In the genomic region with DNA sequence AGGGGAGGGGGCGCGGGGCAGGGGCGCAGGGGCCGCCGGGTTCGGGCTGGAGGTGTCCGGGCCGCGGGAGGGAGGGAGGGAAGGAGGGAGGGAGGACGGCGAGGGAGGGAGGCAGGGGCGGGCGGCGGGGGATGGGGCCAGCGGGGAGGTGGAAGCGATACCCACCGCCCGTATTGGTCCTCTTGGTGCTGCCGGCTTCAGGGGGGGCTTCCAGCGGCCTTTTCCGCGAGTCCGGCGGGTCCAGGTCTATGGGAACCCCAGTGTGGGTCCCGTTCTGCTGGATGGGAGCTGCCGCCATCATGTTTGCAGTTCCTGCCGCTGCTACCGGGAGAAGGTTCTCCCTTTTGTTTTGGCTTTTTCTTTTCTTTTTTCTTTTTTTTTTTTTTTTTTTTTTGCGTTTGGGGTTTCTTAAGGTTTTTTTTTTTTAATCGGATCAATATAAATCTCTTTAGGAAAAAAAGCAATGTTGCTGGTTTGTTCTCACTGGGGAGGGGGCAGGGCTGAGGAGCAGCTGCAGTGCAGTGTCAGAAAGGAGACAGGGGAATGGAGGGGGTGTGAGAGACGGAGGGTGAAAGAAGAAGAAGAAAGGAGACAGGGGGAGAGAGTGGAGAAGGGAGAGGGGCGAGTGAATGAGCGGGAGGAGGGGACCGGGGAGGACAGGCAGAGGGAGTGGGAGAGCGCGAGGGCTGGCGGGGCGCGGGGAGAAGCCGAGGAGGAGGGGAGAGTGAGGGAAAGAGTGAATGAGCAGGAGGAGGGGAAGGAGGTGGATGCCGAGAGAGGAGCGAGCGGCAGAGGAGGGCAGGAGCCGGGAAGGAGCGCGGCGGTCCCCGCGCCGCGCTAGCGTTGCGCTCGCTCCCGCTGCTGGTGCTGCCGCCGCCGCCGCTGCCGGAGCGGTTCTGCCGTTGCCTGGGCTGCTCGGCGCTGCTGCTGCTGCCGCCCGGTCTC, we compare ENCODE assay signal across 1 cellular context.
TF ChIP-seq lines count a peak whose summit lies in the region.

A gene with protein sequence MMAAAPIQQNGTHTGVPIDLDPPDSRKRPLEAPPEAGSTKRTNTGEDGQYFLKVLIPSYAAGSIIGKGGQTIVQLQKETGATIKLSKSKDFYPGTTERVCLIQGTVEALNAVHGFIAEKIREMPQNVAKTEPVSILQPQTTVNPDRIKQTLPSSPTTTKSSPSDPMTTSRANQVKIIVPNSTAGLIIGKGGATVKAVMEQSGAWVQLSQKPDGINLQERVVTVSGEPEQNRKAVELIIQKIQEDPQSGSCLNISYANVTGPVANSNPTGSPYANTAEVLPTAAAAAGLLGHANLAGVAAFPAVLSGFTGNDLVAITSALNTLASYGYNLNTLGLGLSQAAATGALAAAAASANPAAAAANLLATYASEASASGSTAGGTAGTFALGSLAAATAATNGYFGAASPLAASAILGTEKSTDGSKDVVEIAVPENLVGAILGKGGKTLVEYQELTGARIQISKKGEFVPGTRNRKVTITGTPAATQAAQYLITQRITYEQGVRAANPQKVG (minus strand): TSS at position 898 of the 945 bp plus-strand sequence. CDS start 597 bp downstream, at position 301.

TF ChIP-seq in HepG2, 621 proteins besides CTCF, POLR2A, EP300 and RAD21 (continued from another document and continues in another):
- TF ChIP-seq, protein P1, sequence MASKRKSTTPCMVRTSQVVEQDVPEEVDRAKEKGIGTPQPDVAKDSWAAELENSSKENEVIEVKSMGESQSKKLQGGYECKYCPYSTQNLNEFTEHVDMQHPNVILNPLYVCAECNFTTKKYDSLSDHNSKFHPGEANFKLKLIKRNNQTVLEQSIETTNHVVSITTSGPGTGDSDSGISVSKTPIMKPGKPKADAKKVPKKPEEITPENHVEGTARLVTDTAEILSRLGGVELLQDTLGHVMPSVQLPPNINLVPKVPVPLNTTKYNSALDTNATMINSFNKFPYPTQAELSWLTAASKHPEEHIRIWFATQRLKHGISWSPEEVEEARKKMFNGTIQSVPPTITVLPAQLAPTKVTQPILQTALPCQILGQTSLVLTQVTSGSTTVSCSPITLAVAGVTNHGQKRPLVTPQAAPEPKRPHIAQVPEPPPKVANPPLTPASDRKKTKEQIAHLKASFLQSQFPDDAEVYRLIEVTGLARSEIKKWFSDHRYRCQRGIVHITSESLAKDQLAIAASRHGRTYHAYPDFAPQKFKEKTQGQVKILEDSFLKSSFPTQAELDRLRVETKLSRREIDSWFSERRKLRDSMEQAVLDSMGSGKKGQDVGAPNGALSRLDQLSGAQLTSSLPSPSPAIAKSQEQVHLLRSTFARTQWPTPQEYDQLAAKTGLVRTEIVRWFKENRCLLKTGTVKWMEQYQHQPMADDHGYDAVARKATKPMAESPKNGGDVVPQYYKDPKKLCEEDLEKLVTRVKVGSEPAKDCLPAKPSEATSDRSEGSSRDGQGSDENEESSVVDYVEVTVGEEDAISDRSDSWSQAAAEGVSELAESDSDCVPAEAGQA (IDR thresholded peaks at IDR 0.05; ENCODE audit: low read depth), result no peak
- TF ChIP-seq, protein P1 (CRISPR knock-in tag; IDR thresholded peaks at IDR 0.05; ENCODE audit: borderline replicate concordance), result no peak
- TF ChIP-seq, protein P2, sequence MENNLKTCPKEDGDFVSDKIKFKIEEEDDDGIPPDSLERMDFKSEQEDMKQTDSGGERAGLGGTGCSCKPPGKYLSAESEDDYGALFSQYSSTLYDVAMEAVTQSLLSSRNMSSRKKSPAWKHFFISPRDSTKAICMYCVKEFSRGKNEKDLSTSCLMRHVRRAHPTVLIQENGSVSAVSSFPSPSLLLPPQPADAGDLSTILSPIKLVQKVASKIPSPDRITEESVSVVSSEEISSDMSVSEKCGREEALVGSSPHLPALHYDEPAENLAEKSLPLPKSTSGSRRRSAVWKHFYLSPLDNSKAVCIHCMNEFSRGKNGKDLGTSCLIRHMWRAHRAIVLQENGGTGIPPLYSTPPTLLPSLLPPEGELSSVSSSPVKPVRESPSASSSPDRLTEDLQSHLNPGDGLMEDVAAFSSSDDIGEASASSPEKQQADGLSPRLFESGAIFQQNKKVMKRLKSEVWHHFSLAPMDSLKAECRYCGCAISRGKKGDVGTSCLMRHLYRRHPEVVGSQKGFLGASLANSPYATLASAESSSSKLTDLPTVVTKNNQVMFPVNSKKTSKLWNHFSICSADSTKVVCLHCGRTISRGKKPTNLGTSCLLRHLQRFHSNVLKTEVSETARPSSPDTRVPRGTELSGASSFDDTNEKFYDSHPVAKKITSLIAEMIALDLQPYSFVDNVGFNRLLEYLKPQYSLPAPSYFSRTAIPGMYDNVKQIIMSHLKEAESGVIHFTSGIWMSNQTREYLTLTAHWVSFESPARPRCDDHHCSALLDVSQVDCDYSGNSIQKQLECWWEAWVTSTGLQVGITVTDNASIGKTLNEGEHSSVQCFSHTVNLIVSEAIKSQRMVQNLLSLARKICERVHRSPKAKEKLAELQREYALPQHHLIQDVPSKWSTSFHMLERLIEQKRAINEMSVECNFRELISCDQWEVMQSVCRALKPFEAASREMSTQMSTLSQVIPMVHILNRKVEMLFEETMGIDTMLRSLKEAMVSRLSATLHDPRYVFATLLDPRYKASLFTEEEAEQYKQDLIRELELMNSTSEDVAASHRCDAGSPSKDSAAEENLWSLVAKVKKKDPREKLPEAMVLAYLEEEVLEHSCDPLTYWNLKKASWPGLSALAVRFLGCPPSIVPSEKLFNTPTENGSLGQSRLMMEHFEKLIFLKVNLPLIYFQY (CRISPR knock-in tag; IDR thresholded peaks at IDR 0.05; ENCODE audit: borderline replicate concordance), result no peak
- TF ChIP-seq KAT8 (CRISPR knock-in tag; IDR thresholded peaks at IDR 0.05), result no peak
- TF ChIP-seq HDAC2 (CRISPR knock-in tag; IDR thresholded peaks at IDR 0.05), result no peak
- TF ChIP-seq SOX6 (IDR thresholded peaks at IDR 0.05), result no peak
- no peak for TF ChIP-seq SOX6 (CRISPR knock-in tag; IDR thresholded peaks at IDR 0.05)
- TF ChIP-seq, protein P3, sequence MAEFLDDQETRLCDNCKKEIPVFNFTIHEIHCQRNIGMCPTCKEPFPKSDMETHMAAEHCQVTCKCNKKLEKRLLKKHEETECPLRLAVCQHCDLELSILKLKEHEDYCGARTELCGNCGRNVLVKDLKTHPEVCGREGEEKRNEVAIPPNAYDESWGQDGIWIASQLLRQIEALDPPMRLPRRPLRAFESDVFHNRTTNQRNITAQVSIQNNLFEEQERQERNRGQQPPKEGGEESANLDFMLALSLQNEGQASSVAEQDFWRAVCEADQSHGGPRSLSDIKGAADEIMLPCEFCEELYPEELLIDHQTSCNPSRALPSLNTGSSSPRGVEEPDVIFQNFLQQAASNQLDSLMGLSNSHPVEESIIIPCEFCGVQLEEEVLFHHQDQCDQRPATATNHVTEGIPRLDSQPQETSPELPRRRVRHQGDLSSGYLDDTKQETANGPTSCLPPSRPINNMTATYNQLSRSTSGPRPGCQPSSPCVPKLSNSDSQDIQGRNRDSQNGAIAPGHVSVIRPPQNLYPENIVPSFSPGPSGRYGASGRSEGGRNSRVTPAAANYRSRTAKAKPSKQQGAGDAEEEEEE (CRISPR knock-in tag; IDR thresholded peaks at IDR 0.05; ENCODE audit: borderline replicate concordance), result no peak
- TF ChIP-seq, protein P4, sequence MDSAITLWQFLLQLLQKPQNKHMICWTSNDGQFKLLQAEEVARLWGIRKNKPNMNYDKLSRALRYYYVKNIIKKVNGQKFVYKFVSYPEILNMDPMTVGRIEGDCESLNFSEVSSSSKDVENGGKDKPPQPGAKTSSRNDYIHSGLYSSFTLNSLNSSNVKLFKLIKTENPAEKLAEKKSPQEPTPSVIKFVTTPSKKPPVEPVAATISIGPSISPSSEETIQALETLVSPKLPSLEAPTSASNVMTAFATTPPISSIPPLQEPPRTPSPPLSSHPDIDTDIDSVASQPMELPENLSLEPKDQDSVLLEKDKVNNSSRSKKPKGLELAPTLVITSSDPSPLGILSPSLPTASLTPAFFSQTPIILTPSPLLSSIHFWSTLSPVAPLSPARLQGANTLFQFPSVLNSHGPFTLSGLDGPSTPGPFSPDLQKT (CRISPR knock-in tag; IDR thresholded peaks at IDR 0.05; ENCODE audit: borderline replicate concordance), result no peak
- 0 out of 2 replicates have a peak, but pooled peaks have one; percentile 34 for TF ChIP-seq ZNF543 (CRISPR knock-in tag; IDR thresholded peaks at IDR 0.05)
- TF ChIP-seq U2AF1 (optimal IDR thresholded peaks at IDR 0.05; ENCODE audit: low read depth, low read length), result no peak
- TF ChIP-seq CBFB (CRISPR knock-in tag; IDR thresholded peaks at IDR 0.05), result no peak
- TF ChIP-seq HNRNPUL1 (IDR thresholded peaks at IDR 0.05; ENCODE audit: low read depth, low read length), result no peak
- TF ChIP-seq HMG20A (CRISPR knock-in tag; IDR thresholded peaks at IDR 0.05; ENCODE audit: borderline replicate concordance), result no peak
- no peak for TF ChIP-seq SKI (IDR thresholded peaks at IDR 0.05; ENCODE audit: partially characterized antibody)
- no peak for TF ChIP-seq ZBTB20 (CRISPR knock-in tag; IDR thresholded peaks at IDR 0.05; ENCODE audit: borderline replicate concordance, low read depth)
- TF ChIP-seq ZNF101 (CRISPR knock-in tag; IDR thresholded peaks at IDR 0.05; ENCODE audit: borderline replicate concordance, low read depth), result no peak
- TF ChIP-seq SMARCE1 (IDR thresholded peaks at IDR 0.05; ENCODE audit: borderline replicate concordance), result no peak
- TF ChIP-seq, protein P5, sequence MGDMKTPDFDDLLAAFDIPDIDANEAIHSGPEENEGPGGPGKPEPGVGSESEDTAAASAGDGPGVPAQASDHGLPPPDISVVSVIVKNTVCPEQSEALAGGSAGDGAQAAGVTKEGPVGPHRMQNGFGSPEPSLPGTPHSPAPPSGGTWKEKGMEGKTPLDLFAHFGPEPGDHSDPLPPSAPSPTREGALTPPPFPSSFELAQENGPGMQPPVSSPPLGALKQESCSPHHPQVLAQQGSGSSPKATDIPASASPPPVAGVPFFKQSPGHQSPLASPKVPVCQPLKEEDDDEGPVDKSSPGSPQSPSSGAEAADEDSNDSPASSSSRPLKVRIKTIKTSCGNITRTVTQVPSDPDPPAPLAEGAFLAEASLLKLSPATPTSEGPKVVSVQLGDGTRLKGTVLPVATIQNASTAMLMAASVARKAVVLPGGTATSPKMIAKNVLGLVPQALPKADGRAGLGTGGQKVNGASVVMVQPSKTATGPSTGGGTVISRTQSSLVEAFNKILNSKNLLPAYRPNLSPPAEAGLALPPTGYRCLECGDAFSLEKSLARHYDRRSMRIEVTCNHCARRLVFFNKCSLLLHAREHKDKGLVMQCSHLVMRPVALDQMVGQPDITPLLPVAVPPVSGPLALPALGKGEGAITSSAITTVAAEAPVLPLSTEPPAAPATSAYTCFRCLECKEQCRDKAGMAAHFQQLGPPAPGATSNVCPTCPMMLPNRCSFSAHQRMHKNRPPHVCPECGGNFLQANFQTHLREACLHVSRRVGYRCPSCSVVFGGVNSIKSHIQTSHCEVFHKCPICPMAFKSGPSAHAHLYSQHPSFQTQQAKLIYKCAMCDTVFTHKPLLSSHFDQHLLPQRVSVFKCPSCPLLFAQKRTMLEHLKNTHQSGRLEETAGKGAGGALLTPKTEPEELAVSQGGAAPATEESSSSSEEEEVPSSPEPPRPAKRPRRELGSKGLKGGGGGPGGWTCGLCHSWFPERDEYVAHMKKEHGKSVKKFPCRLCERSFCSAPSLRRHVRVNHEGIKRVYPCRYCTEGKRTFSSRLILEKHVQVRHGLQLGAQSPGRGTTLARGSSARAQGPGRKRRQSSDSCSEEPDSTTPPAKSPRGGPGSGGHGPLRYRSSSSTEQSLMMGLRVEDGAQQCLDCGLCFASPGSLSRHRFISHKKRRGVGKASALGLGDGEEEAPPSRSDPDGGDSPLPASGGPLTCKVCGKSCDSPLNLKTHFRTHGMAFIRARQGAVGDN (CRISPR knock-in tag; IDR thresholded peaks at IDR 0.05), result 0 out of 2 replicates have a peak, but pooled peaks have one; percentile 21
- no peak for TF ChIP-seq CENPX (CRISPR knock-in tag; IDR thresholded peaks at IDR 0.05)
- 0 out of 2 replicates have a peak, but pooled peaks have one; percentile 9 for TF ChIP-seq FOXC1 (CRISPR knock-in tag; IDR thresholded peaks at IDR 0.05; ENCODE audit: borderline replicate concordance)
- TF ChIP-seq PPARG (CRISPR knock-in tag; conservative IDR thresholded peaks at IDR 0.05), result no peak
- TF ChIP-seq, protein P6, sequence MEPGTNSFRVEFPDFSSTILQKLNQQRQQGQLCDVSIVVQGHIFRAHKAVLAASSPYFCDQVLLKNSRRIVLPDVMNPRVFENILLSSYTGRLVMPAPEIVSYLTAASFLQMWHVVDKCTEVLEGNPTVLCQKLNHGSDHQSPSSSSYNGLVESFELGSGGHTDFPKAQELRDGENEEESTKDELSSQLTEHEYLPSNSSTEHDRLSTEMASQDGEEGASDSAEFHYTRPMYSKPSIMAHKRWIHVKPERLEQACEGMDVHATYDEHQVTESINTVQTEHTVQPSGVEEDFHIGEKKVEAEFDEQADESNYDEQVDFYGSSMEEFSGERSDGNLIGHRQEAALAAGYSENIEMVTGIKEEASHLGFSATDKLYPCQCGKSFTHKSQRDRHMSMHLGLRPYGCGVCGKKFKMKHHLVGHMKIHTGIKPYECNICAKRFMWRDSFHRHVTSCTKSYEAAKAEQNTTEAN (CRISPR knock-in tag; conservative IDR thresholded peaks at IDR 0.05), result no peak
- TF ChIP-seq FOXK1 (CRISPR knock-in tag; IDR thresholded peaks at IDR 0.05; ENCODE audit: borderline replicate concordance, low read depth), result no peak
- TF ChIP-seq HCFC1 (IDR thresholded peaks at IDR 0.05; ENCODE audit: low read depth, low read length), result no peak
- no peak for TF ChIP-seq ZNF180 (CRISPR knock-in tag; IDR thresholded peaks at IDR 0.05; ENCODE audit: borderline replicate concordance, low read depth)
- no peak for TF ChIP-seq GATA4 (IDR thresholded peaks at IDR 0.05; ENCODE audit: borderline replicate concordance, low read depth)
- no peak for TF ChIP-seq DR1 (CRISPR knock-in tag; IDR thresholded peaks at IDR 0.05)
- TF ChIP-seq, protein P7, sequence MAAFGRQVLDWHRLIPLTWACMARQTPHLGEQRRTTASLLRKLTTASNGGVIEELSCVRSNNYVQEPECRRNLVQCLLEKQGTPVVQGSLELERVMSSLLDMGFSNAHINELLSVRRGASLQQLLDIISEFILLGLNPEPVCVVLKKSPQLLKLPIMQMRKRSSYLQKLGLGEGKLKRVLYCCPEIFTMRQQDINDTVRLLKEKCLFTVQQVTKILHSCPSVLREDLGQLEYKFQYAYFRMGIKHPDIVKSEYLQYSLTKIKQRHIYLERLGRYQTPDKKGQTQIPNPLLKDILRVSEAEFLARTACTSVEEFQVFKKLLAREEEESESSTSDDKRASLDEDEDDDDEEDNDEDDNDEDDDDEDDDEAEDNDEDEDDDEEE (CRISPR knock-in tag; IDR thresholded peaks at IDR 0.05), result 0 out of 2 replicates have a peak, but pooled peaks have one; percentile 12
- no peak for TF ChIP-seq ZNF20 (CRISPR knock-in tag; IDR thresholded peaks at IDR 0.05)
